In genomic region chr22:38504731-38505594, GRCh38 we compare ENCODE assay signal across 8 cellular contexts. TPM values are rescaled to one million over a fixed set of nuclear protein-coding genes. Genes with fewer than 3 reads are reported as not detected.
DNase-seq lines count a peak whose midpoint lies in the region; ATAC-seq lines count a peak whose summit lies in the region.

No MANE protein-coding gene starts in this region.

- H3K4me1 ChIP-seq in CD8-positive, alpha-beta memory T cell (ENCODE audit: insufficient read depth, low read length): peaks cover 41% of the 10 kb centered on the region
- H3K4me1 ChIP-seq in Karpas-422 (ENCODE audit: low read length): peaks cover 38% of the 10 kb centered on the region
- H3K4me1 ChIP-seq in mononuclear cell (ENCODE audit: insufficient read depth, low read length): peaks cover 31% of the 10 kb centered on the region

- DNase-seq in CD8-positive, alpha-beta memory T cell: peak; percentile 40 to 69 (median 51)
- DNase-seq in Karpas-422: peak; percentile 63
- DNase-seq in activated CD4-positive, alpha-beta T cell treated with anti-CD3 and anti-CD28 coated beads for 1 hour: peak; percentile 27
- DNase-seq in stimulated activated CD8-positive, alpha-beta memory T cell treated with anti-CD3 and anti-CD28 coated beads, Interleukin-7, amount 100 ng/mL, for 4 hours (ENCODE audit: low read depth in 2 of 2): peak; percentile 24 to 34
- no peak for DNase-seq in NCI-H2196 (lab: John Stamatoyannopoulos, UW; ENCODE audit: unreplicated experiment)

- H3K9me3 Mint-ChIP-seq in CD8-positive, alpha-beta memory T cell: peaks cover 0 to 1% (median 0%) of the 10 kb centered on the region in 5 donors
- H3K9me3 Mint-ChIP-seq in dendritic cell treated with granulocyte-macrophage colony-stimulating factor and Interleukin-4, amounts not matched to agents 40 ng/mL and 50 ng/mL, for 4 days: no peaks in the 10 kb centered on the region

- H3K4me2 ChIP-seq in Karpas-422 (ENCODE audit: low read depth, low read length, poor library complexity, severe bottlenecking): peak overlapping the region; percentile 84

- H3K4me3 Mint-ChIP-seq in CD8-positive, alpha-beta memory T cell: peak overlapping the region; percentile 87 to 97 (median 93)
- H3K4me3 Mint-ChIP-seq in dendritic cell treated with granulocyte-macrophage colony-stimulating factor and Interleukin-4, amounts not matched to agents 40 ng/mL and 50 ng/mL, for 4 days: peak overlapping the region; percentile 100

- H2AFZ ChIP-seq in Karpas-422 (ENCODE audit: low read length): no peak overlapping the region

- peaks cover 55% of the 10 kb centered on the region for H3K79me2 ChIP-seq in Karpas-422 (ENCODE audit: low read length)

- H3K4me1 Mint-ChIP-seq in CD8-positive, alpha-beta memory T cell: peaks cover 57 to 61% (median 58%) of the 10 kb centered on the region in 3 donors
- H3K4me1 Mint-ChIP-seq in dendritic cell treated with granulocyte-macrophage colony-stimulating factor and Interleukin-4, amounts not matched to agents 40 ng/mL and 50 ng/mL, for 4 days (ENCODE audit: low read depth): peaks cover 36% of the 10 kb centered on the region

- peak overlapping the region; percentile 87 for H3K4me3 ChIP-seq in CD8-positive, alpha-beta memory T cell (ENCODE audit: low read length)
- H3K4me3 ChIP-seq in Karpas-422 (ENCODE audit: low read length) (peak overlapping the region; percentile 79), mononuclear cell (ENCODE audit: low read length) (peak overlapping the region; percentile 76)

- no peak for ATAC-seq in GM21737 (IDR thresholded peaks at IDR 0.05; ENCODE audit: unreplicated experiment)

- H3K9ac ChIP-seq in Karpas-422 (ENCODE audit: low read length): peak overlapping the region; percentile 99

- peak overlapping the region; percentile 88 to 99 (median 97) for H3K27ac Mint-ChIP-seq in CD8-positive, alpha-beta memory T cell
- H3K27ac Mint-ChIP-seq in dendritic cell treated with granulocyte-macrophage colony-stimulating factor and Interleukin-4, amounts not matched to agents 40 ng/mL and 50 ng/mL, for 4 days: peak overlapping the region; percentile 100

- POLR2A ChIA-PET in CD8-positive, alpha-beta memory T cell (lab: Charles Lee): no interaction called here

- peaks cover 0 to 12% of the 10 kb centered on the region in 2 donors for H3K27me3 Mint-ChIP-seq in CD8-positive, alpha-beta memory T cell
- H3K27me3 Mint-ChIP-seq in dendritic cell treated with granulocyte-macrophage colony-stimulating factor and Interleukin-4, amounts not matched to agents 40 ng/mL and 50 ng/mL, for 4 days: peaks cover 16% of the 10 kb centered on the region

- intact Hi-C loops in dendritic cell treated with granulocyte-macrophage colony-stimulating factor and Interleukin-4, amounts not matched to agents 40 ng/mL and 50 ng/mL, for 4 days (cut with micrococcal nuclease): loop anchor here (5.0 to 10.0 kb wide), 2 partner anchors 67 to 180 kb away; partner anchors contain the start of genes DMC1 and TOMM22

- peaks cover 4 to 58% (median 15%) of the 10 kb centered on the region in 3 donors for H3K36me3 Mint-ChIP-seq in CD8-positive, alpha-beta memory T cell
- H3K36me3 Mint-ChIP-seq in dendritic cell treated with granulocyte-macrophage colony-stimulating factor and Interleukin-4, amounts not matched to agents 40 ng/mL and 50 ng/mL, for 4 days (ENCODE audit: low read depth): peaks cover 64% of the 10 kb centered on the region

- no peaks in the 10 kb centered on the region for H3K27me3 ChIP-seq in CD8-positive, alpha-beta memory T cell (ENCODE audit: insufficient read depth, low read length, poor library complexity, severe bottlenecking)
- no peaks in the 10 kb centered on the region for H3K27me3 ChIP-seq in Karpas-422 (ENCODE audit: low read length)
- no peaks in the 10 kb centered on the region for H3K27me3 ChIP-seq in mononuclear cell (ENCODE audit: insufficient read depth, low read length)

- H3K9me2 ChIP-seq in Karpas-422 (replicated peaks; ENCODE audit: insufficient read depth, low read length): no peaks in the 10 kb centered on the region

- CTCF ChIA-PET in CD8-positive, alpha-beta memory T cell (lab: Charles Lee): no interaction called here

- H4K20me1 ChIP-seq in Karpas-422 (ENCODE audit: insufficient read depth, low read depth, low read length): peaks cover 31% of the 10 kb centered on the region

- no peaks in the 10 kb centered on the region for H3K9me3 ChIP-seq in CD8-positive, alpha-beta memory T cell (ENCODE audit: low read length)
- H3K9me3 ChIP-seq in Karpas-422 (ENCODE audit: low read length) (no peaks in the 10 kb centered on the region), mononuclear cell (ENCODE audit: low read depth, low read length) (no peaks in the 10 kb centered on the region)

- peaks cover 15% of the 10 kb centered on the region for H3K36me3 ChIP-seq in CD8-positive, alpha-beta memory T cell (ENCODE audit: insufficient read depth, low read length)
- peaks cover 45% of the 10 kb centered on the region for H3K36me3 ChIP-seq in Karpas-422 (ENCODE audit: insufficient read depth, low read length)

- peak overlapping the region; percentile 98 for H3K27ac ChIP-seq in CD8-positive, alpha-beta memory T cell (ENCODE audit: low read depth, low read length)
- H3K27ac ChIP-seq in Karpas-422 (ENCODE audit: low read length): peak overlapping the region; percentile 91

RNA-seq across cellular contexts. Expression of gene DDX17, which starts 1.1 kb away (rescaled TPM):
- total RNA-seq in CD8-positive, alpha-beta memory T cell: 100 to 1,000 TPM; 358 to 369 TPM
- polyA plus RNA-seq in CD8-positive, alpha-beta memory T cell: 41.4 TPM
- 465 and 736 TPM in 2 replicates for total RNA-seq in Karpas-422 (2014; rRNA removed; shearing (Covaris generic); ENCODE audit: low replicate concordance)
- 576 TPM for total RNA-seq in mononuclear cell

RNA-seq across cellular contexts. Expression of gene KDELR3, which starts 37.1 kb away (rescaled TPM):
- under 1 TPM; 0.13 to 0.33 TPM for total RNA-seq in CD8-positive, alpha-beta memory T cell
- polyA plus RNA-seq in CD8-positive, alpha-beta memory T cell: 0.45 TPM
- total RNA-seq in Karpas-422 (2014; rRNA removed; shearing (Covaris generic); ENCODE audit: low replicate concordance): not detected in 2 replicates
- not detected for total RNA-seq in mononuclear cell

RNA-seq across cellular contexts. Expression of gene KCNJ4, which starts 50.0 kb away (rescaled TPM):
- not detected for total RNA-seq in CD8-positive, alpha-beta memory T cell
- not detected for polyA plus RNA-seq in CD8-positive, alpha-beta memory T cell
- total RNA-seq in Karpas-422 (2014; rRNA removed; shearing (Covaris generic); ENCODE audit: low replicate concordance): not detected in 2 replicates
- not detected for total RNA-seq in mononuclear cell
